In the genomic region with DNA sequence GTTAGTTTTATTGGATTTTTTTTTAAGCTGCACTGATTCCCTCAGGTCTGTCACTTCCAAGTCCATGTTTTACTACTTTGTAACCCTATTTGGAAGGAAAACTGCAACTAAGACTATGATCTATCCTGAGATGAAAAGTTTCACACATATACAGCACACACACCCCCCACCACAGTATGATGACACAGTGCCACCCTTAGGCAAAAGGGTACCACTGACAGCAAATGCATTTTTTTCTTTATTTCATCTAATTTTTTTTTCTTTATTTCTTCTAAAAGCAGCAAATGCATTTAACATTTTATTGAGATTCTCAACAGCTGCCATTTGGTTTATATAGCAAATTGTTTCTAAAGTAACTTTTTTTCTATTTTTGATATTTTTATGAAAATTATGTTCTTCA, we compare ENCODE assay signal across 8 cellular contexts. TPM values are rescaled to one million over a fixed set of nuclear protein-coding genes. Genes with fewer than 3 reads are reported as not detected.
DNase-seq lines count a peak whose midpoint lies in the region; TF ChIP-seq lines count a peak whose summit lies in the region.

No MANE protein-coding gene starts in this region.

- H3K27ac ChIP-seq in uterus = peak overlapping the region in 1 of 2 donors; percentile 33

- TF ChIP-seq CTCF in uterus (IDR thresholded peaks at IDR 0.05) = peak; percentile 20 to 33 (median 26)

- H3K36me3 ChIP-seq in uterus = no peaks in the 10 kb centered on the region

- no peak for TF ChIP-seq POLR2A in uterus (IDR thresholded peaks at IDR 0.05)

- H3K9me3 ChIP-seq in uterus = no peaks in the 10 kb centered on the region

- in situ Hi-C loops in KBM-7 (cut with MboI; ENCODE audit: low pct_unique_long_range_greater_than_20kb, low sequenced_read_pairs) = no loop called here

- DNase-seq in EH (ENCODE audit: low read depth) (peak; percentile 46), KBM-7 (peak; percentile 45), fibroblast of the conjunctiva (ENCODE audit: low read depth) (peak; percentile 32), uterus (no peak), mucosa of gallbladder (ENCODE audit: low spot score) (no peak), NCI-H446 treated with DMSO at 0.1 percent for 48 hours (lab: John Stamatoyannopoulos, UW) (no peak)
- DNase-seq in activated CD4-positive, alpha-beta T cell treated with anti-CD3 and anti-CD28 coated beads for 48 hours = peak; percentile 40
- no peak for DNase-seq in stimulated activated CD8-positive, alpha-beta memory T cell treated with anti-CD3 and anti-CD28 coated beads, Interleukin-4, amount 100 ng/mL, for 48 hours

- no peak overlapping the region for H3K4me3 ChIP-seq in uterus

- intact Hi-C loops in uterus (cut with DNase I; ENCODE audit: low total_unique reads) = no loop called here

- H3K27me3 ChIP-seq in uterus = no peaks in the 10 kb centered on the region

- H3K4me1 ChIP-seq in uterus = no peaks in the 10 kb centered on the region

RNA-seq across cellular contexts. Expression of gene NGRN, which starts 21.2 kb away (rescaled TPM):
- total RNA-seq in uterus (100 to 1,000 TPM in 1 of 4 donors, 10 to 100 TPM in 3; 35.6 to 119 (median 69.4) TPM), mucosa of gallbladder (91.8 TPM)

RNA-seq across cellular contexts. Expression of gene TTLL13, which starts 37.3 kb away (rescaled TPM):
- total RNA-seq in uterus (under 1 TPM in 1 of 4 donors, not detected in 3; 0.41 TPM), mucosa of gallbladder (0.32 TPM)

RNA-seq across cellular contexts. Expression of gene GDPGP1, which starts 52.7 kb away (rescaled TPM):
- total RNA-seq in uterus (10 to 100 TPM in 1 of 4 donors, 1 to 10 TPM in 1, under 1 TPM in 2; under 0.01 to 15.0 (median 4.0) TPM), mucosa of gallbladder (12.6 TPM)

RNA-seq across cellular contexts. Expression of gene CIB1, which starts 52.9 kb away (rescaled TPM):
- 10 to 100 TPM in 3 of 4 donors, 1 to 10 TPM in 1; 9.5 to 80.7 (median 49.2) TPM for total RNA-seq in uterus
- 106 TPM for total RNA-seq in mucosa of gallbladder

Comparison
In these comparisons a context has a peak if more than half of its experiments do, and no peak if none do; other contexts are left out.
1. DNase-seq: peak in EH (single experiment), KBM-7 (single experiment), activated CD4-positive, alpha-beta T cell treated with anti-CD3 and anti-CD28 coated beads for 48 hours (single experiment) and fibroblast of the conjunctiva (single experiment); none in uterus (0 of 2), stimulated activated CD8-positive, alpha-beta memory T cell treated with anti-CD3 and anti-CD28 coated beads, Interleukin-4, amount 100 ng/mL, for 48 hours (single experiment), mucosa of gallbladder (single experiment) and NCI-H446 treated with DMSO at 0.1 percent for 48 hours (single experiment).